Comparison of ENCODE assay signal across 19 cellular contexts in genomic region chr5:65020492-65020891, GRCh38.
A peak's percentile ranks its signal among the peaks of the same experiment; 100 is the strongest.
DNase-seq lines count a peak whose midpoint lies in the region; ATAC-seq and TF ChIP-seq lines count a peak whose summit lies in the region.
"Had no signal": no experiment of that assay in that cellular context is flagged by ENCODE, and none has a peak within 500 bp of the region (broad histone marks: within the 10 kb centered on the region; RNA-seq: fewer than 3 reads in every experiment).

No MANE protein-coding gene starts in this region.

- DNase-seq in EH (ENCODE audit: low read depth) (peak; percentile 78), astrocyte of the spinal cord (ENCODE audit: low read depth, low spot score) (peak; percentile 81), skeletal muscle cell (ENCODE audit: low read depth) (peak; percentile 28), substantia nigra (lab: John Stamatoyannopoulos, UW) (no peak), CD1c-positive myeloid dendritic cell (ENCODE audit: extremely low spot score) (no peak)
- peak; percentile 34 for DNase-seq in Jurkat, Clone E6-1 (ENCODE audit: low read depth, low spot score)
- DNase-seq: activated CD4-positive, CD25-positive, alpha-beta regulatory T cell treated with anti-CD3 and anti-CD28 coated beads, Interleukin-2, amount 50 U/mL, for 72 hours; activated naive CD4-positive, alpha-beta T cell treated with Interleukin-2 at 50 U/mL for 16 hours; brain microvascular endothelial cell; GOT3; hypothalamus; left colon; mucosa of descending colon; NCI-H1436 treated with DMSO at 0.1 percent for 48 hours; NCI-H446; SIG-M5; thyroid gland had no signal

- H3K27ac ChIP-seq in substantia nigra (ENCODE audit: low read depth, low read length, poor library complexity, severe bottlenecking), result no peak overlapping the region
- H3K27ac ChIP-seq: brain microvascular endothelial cell, skin epidermis, thyroid gland had no signal

- in situ Hi-C loops in astrocyte of the spinal cord (cut with HindIII; ENCODE audit: low sequenced_read_pairs), result no loop called here

- ATAC-seq in HG03565 (IDR thresholded peaks at IDR 0.05; ENCODE audit: unreplicated experiment), result no peak
- ATAC-seq: left colon, mucosa of descending colon had no signal

- H3K4me3 ChIP-seq in Jurkat, Clone E6-1 (ENCODE audit: low read length), result no peak overlapping the region
- no peak overlapping the region for H3K4me3 ChIP-seq in astrocyte of the spinal cord (ENCODE audit: low read depth, low read length)
- H3K4me3 ChIP-seq in skeletal muscle cell (ENCODE audit: low read depth, low read length), result no peak overlapping the region
- H3K4me3 ChIP-seq: mucosa of descending colon, skin epidermis, thyroid gland had no signal

- TF ChIP-seq CTCF in astrocyte of the spinal cord (IDR thresholded peaks at IDR 0.05; ENCODE audit: low read depth, low read length), result no peak

Comparison
In these comparisons a context has a peak if more than half of its experiments do, and no peak if none do; other contexts are left out.
1. DNase-seq: peak in EH (single experiment), Jurkat, Clone E6-1 (single experiment), astrocyte of the spinal cord (single experiment) and skeletal muscle cell (single experiment); none in substantia nigra (0 of 49) and CD1c-positive myeloid dendritic cell (single experiment).